In genomic region chr14:68393178-68393763, GRCh38 we compare ENCODE assay signal across 13 cellular contexts.
DNase-seq lines count a peak whose midpoint lies in the region; ATAC-seq, FAIRE-seq and TF ChIP-seq lines count a peak whose summit lies in the region.
"Had no signal": no experiment of that assay in that cellular context is flagged by ENCODE, and none has a peak within 500 bp of the region (broad histone marks: within the 10 kb centered on the region; RNA-seq: fewer than 3 reads in every experiment).

No MANE protein-coding gene starts in this region.

- H3K4me2 ChIP-seq in HepG2 (ENCODE audit: low read depth, low read length) (no peak overlapping the region), OCI-LY7 (ENCODE audit: low read length) (no peak overlapping the region)

- ATAC-seq in HepG2 (no peak), right lobe of liver (no peak), gastrocnemius medialis (no peak), foreskin keratinocyte (no peak)

- no TSS peak for BruUV-seq in HepG2 (replicated peaks; lab: Mats Ljungman, UMichigan)
- BruUV-seq in OCI-LY7 (replicated peaks; lab: Mats Ljungman, UMichigan): no TSS peak

- DNase-seq in HepG2 (ENCODE audit: low spot score) (no peak), right lobe of liver (no peak), gastrocnemius medialis (no peak), D721Med (ENCODE audit: insufficient read length, low spot score) (no peak), foreskin keratinocyte (no peak), OCI-LY7 (ENCODE audit: low spot score) (no peak), cerebellar nuclear complex (lab: John Stamatoyannopoulos, UW) (no peak)
- DNase-seq: activated CD4-positive, alpha-beta T cell treated with anti-CD3 and anti-CD28 coated beads, Interleukin-2, amount 50 U/mL, for 48 hours; activated gamma-delta T cell treated with Interleukin-2 at 50 U/mL for 16 hours; MG63; NCI-H446 had no signal

- in situ Hi-C loops in HepG2 (cut with HindIII; ENCODE audit: extremely low pct_ligation_motif_present, low pct_unique_long_range_greater_than_20kb): no loop called here
- in situ Hi-C loops in gastrocnemius medialis (cut with MboI; ENCODE audit: low sequenced_read_pairs in 4 of 4): no loop called here

- intact Hi-C loops in HepG2 (cut with micrococcal nuclease; ENCODE audit: unreplicated experiment): no loop called here
- intact Hi-C loops in right lobe of liver (cut with DNase I): no loop called here
- intact Hi-C loops in gastrocnemius medialis (cut with DNase I; ENCODE audit: low total_unique reads): loop anchor here (5.0 kb wide), 2 partner anchors 84 to 451 kb away; no protein-coding TSS in a partner anchor
- intact Hi-C loops in OCI-LY7 (cut with micrococcal nuclease; ENCODE audit: unreplicated experiment): no loop called here

- TF ChIP-seq EP300 in HepG2 (IDR thresholded peaks at IDR 0.05; ENCODE audit: low read depth in 2 of 2, low read length in 2 of 2) (no peak), HepG2 (CRISPR knock-in tag; IDR thresholded peaks at IDR 0.05; ENCODE audit: borderline replicate concordance) (no peak)

- no peak for TF ChIP-seq CTCF in liver (IDR thresholded peaks at IDR 0.05; ENCODE audit: low read depth, low read length, missing input control)
- TF ChIP-seq CTCF in HepG2 (CRISPR knock-in tag; IDR thresholded peaks at IDR 0.05): no peak
- no peak for TF ChIP-seq CTCF in right lobe of liver (IDR thresholded peaks at IDR 0.05)
- no peak for TF ChIP-seq CTCF in gastrocnemius medialis (IDR thresholded peaks at IDR 0.05 in 4 of 5, conservative IDR thresholded peaks at IDR 0.05 in 1 of 5)
- TF ChIP-seq CTCF in D721Med (IDR thresholded peaks at IDR 0.05; ENCODE audit: insufficient read depth, missing control alignments): no peak
- no peak for TF ChIP-seq CTCF in foreskin keratinocyte (conservative IDR thresholded peaks at IDR 0.05)
- no peak for TF ChIP-seq CTCF in OCI-LY7 (conservative IDR thresholded peaks at IDR 0.05; ENCODE audit: low read length)

- H2AFZ ChIP-seq in HepG2 (ENCODE audit: low read length): no peak overlapping the region
- H2AFZ ChIP-seq in OCI-LY7 (ENCODE audit: low read length): no peak overlapping the region

- peak overlapping the region in 1 of 2 donors; percentile 91 for H3K9ac ChIP-seq in liver (ENCODE audit: low read depth in 1 of 2, low read length in 2 of 2)
- H3K9ac ChIP-seq in HepG2 (ENCODE audit: insufficient read depth, low read depth, low read length): no peak overlapping the region

- no peaks in the 10 kb centered on the region for H3K9me2 ChIP-seq in OCI-LY7 (ENCODE audit: insufficient read depth, low read length)

- TF ChIP-seq RAD21 in liver (IDR thresholded peaks at IDR 0.05) (no peak), HepG2 (CRISPR knock-in tag; IDR thresholded peaks at IDR 0.05) (no peak)

- no peaks in the 10 kb centered on the region for H3K27me3 ChIP-seq in liver (ENCODE audit: control insufficient read depth in 4 of 4, insufficient read depth in 4 of 4, low read length in 3 of 4)
- no peaks in the 10 kb centered on the region for H3K27me3 ChIP-seq in HepG2 (ENCODE audit: control insufficient read depth in 1 of 2, insufficient read depth in 2 of 2, low read length in 2 of 2)
- H3K27me3 ChIP-seq in right lobe of liver: no peaks in the 10 kb centered on the region
- H3K27me3 ChIP-seq in gastrocnemius medialis: no peaks in the 10 kb centered on the region
- H3K27me3 ChIP-seq in foreskin keratinocyte: no peaks in the 10 kb centered on the region
- H3K27me3 ChIP-seq: MG63 had no signal

- H3K4me3 ChIP-seq in liver (ENCODE audit: low read depth in 1 of 3, low read length in 3 of 3) (no peak overlapping the region), HepG2 (replicated peaks in 1 of 3; ENCODE audit: insufficient read depth in 1 of 3, low read depth in 2 of 3, low read length in 3 of 3) (no peak overlapping the region), right lobe of liver (no peak overlapping the region), gastrocnemius medialis (no peak overlapping the region), OCI-LY7 (ENCODE audit: low read depth, low read length, poor library complexity, severe bottlenecking) (no peak overlapping the region)
- H3K4me3 ChIP-seq: GM12878, MG63 had no signal

- H3K4me1 ChIP-seq in liver (ENCODE audit: control insufficient read depth in 4 of 4, insufficient read depth in 4 of 4, low read length in 3 of 4) (peaks cover 0 to 23% (median 13%) of the 10 kb centered on the region in 4 donors), HepG2 (ENCODE audit: insufficient read depth, low read length) (peaks cover 25% of the 10 kb centered on the region), right lobe of liver (peaks cover 0 to 29% (median 12%) of the 10 kb centered on the region in 4 donors), gastrocnemius medialis (peaks cover 22 to 24% of the 10 kb centered on the region in 2 donors), foreskin keratinocyte (no peaks in the 10 kb centered on the region), OCI-LY7 (ENCODE audit: insufficient read depth, low read length, poor library complexity, severe bottlenecking) (no peaks in the 10 kb centered on the region)

- H3K36me3 ChIP-seq in liver (ENCODE audit: control insufficient read depth in 4 of 4, insufficient read depth in 3 of 4, low read depth in 1 of 4, low read length in 3 of 4) (no peaks in the 10 kb centered on the region), HepG2 (replicated peaks in 1 of 2; ENCODE audit: control insufficient read depth in 1 of 2, insufficient read depth in 2 of 2, low read length in 2 of 2) (no peaks in the 10 kb centered on the region), right lobe of liver (no peaks in the 10 kb centered on the region), gastrocnemius medialis (no peaks in the 10 kb centered on the region), OCI-LY7 (ENCODE audit: insufficient read depth, low read length) (no peaks in the 10 kb centered on the region)
- H3K36me3 ChIP-seq: MG63 had no signal

- H3K27ac ChIP-seq in liver (ENCODE audit: low read depth in 1 of 2, low read length in 2 of 2) (peak overlapping the region; percentile 69), HepG2 (ENCODE audit: extremely low read length, insufficient read depth, low read length) (no peak overlapping the region), right lobe of liver (peak overlapping the region; percentile 35 to 54 (median 45)), gastrocnemius medialis (peak overlapping the region; percentile 32 to 60 (median 44)), foreskin keratinocyte (no peak overlapping the region), OCI-LY7 (ENCODE audit: low read depth, low read length, poor library complexity, severe bottlenecking) (no peak overlapping the region)

- no peak for TF ChIP-seq POLR2A in HepG2 (IDR thresholded peaks at IDR 0.05; ENCODE audit: insufficient read depth in 1 of 2, low read depth in 2 of 2, low read length in 2 of 2)
- TF ChIP-seq POLR2A in right lobe of liver (IDR thresholded peaks at IDR 0.05): no peak
- TF ChIP-seq POLR2A in gastrocnemius medialis (IDR thresholded peaks at IDR 0.05): no peak

- 94% methylated on average over 8 of the region's 8 CpGs for WGBS in liver
- 85% methylated on average over 8 of the region's 8 CpGs for WGBS in HepG2 (ENCODE audit: low lambda C conversion rate)
- WGBS in right lobe of liver (ENCODE audit: insufficient coverage, low coverage, low lambda C conversion rate, missing lambda C conversion rate): 72% methylated on average over 8 of the region's 8 CpGs

- CTCF ChIA-PET in HepG2 (lab: Yijun Ruan, JAX; ENCODE audit: low intra/inter-chr PET ratio, low total read pairs): no interaction called here
- CTCF ChIA-PET in OCI-LY7 (lab: Charles Lee; ENCODE audit: unreplicated experiment): no interaction called here

- FAIRE-seq in HepG2 (lab: Jason Lieb, UNC) (no peak), D721Med (lab: Jason Lieb, UNC) (no peak)
- FAIRE-seq: GM12878 had no signal

- POLR2A ChIA-PET in HepG2 (lab: Yijun Ruan, JAX): no interaction called here
- POLR2A ChIA-PET in OCI-LY7 (lab: Charles Lee): interaction anchor here (0.6 kb wide), 1 partner anchor 328 kb away, joined by 3 read pairs; no protein-coding TSS in a partner anchor

- H3K79me2 ChIP-seq in HepG2 (ENCODE audit: insufficient read depth, low read length) (no peaks in the 10 kb centered on the region), OCI-LY7 (ENCODE audit: insufficient read depth, low read depth, low read length) (no peaks in the 10 kb centered on the region)

- H4K20me1 ChIP-seq in HepG2 (ENCODE audit: insufficient read depth, low read length) (no peaks in the 10 kb centered on the region), OCI-LY7 (ENCODE audit: insufficient read depth, low read length) (no peaks in the 10 kb centered on the region)

- H3K9me3 ChIP-seq in liver (ENCODE audit: control insufficient read depth in 4 of 4, low read length in 3 of 4) (no peaks in the 10 kb centered on the region), HepG2 (ENCODE audit: low read length) (no peaks in the 10 kb centered on the region), right lobe of liver (no peaks in the 10 kb centered on the region), gastrocnemius medialis (no peaks in the 10 kb centered on the region), OCI-LY7 (ENCODE audit: low read length) (no peaks in the 10 kb centered on the region)
- H3K9me3 ChIP-seq: MG63 had no signal

TF ChIP-seq in HepG2, 621 proteins besides CTCF, POLR2A, EP300 and RAD21:
- TF ChIP-seq ONECUT2 (CRISPR knock-in tag; IDR thresholded peaks at IDR 0.05) (no peak), HOXA5 (CRISPR knock-in tag; IDR thresholded peaks at IDR 0.05) (no peak)

Comparison
In these comparisons a context has a peak if more than half of its experiments do, and no peak if none do; other contexts are left out.
1. H3K27ac ChIP-seq: peak in liver (2 of 2), right lobe of liver (3 of 3) and gastrocnemius medialis (4 of 4); none in HepG2 (single experiment), foreskin keratinocyte (single experiment) and OCI-LY7 (single experiment).